In the genomic region with DNA sequence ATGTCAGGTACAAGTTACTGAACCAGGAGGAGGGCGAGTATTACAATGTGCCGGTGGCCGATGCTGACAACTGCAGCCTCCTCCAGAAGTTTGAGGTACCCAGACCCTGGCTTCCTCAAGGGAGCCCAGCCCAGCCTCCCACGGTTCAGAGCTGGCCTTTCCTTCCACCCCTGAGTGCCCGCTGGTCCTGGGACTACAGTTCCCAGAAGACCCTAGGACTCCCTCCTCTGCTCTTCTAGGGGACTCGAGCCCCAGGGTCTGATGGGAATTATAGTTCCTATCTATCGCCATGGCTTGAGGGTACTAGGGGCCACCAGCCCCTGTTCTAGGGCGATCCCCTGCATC, we compare ENCODE assay signal across 21 cellular contexts. TPM values are rescaled to one million over a fixed set of nuclear protein-coding genes. Genes with fewer than 3 reads are reported as not detected.
A peak's percentile ranks its signal among the peaks of the same experiment; 100 is the strongest.
DNase-seq lines count a peak whose midpoint lies in the region; ATAC-seq, FAIRE-seq and TF ChIP-seq lines count a peak whose summit lies in the region.
"Had no signal": no experiment of that assay in that cellular context is flagged by ENCODE, and none has a peak within 500 bp of the region (broad histone marks: within the 10 kb centered on the region; RNA-seq: fewer than 3 reads in every experiment).

No MANE protein-coding gene starts in this region.

- TF ChIP-seq RAD21 in K562 (CRISPR knock-in tag; conservative IDR thresholded peaks at IDR 0.05 in 1 of 2, IDR thresholded peaks at IDR 0.05 in 1 of 2), result no peak

- peak; percentile 78 for FAIRE-seq in K562 (lab: Jason Lieb, UNC)

- H3K9me3 Mint-ChIP-seq in stimulated activated naive CD8-positive, alpha-beta T cell treated with anti-CD3 and anti-CD28 coated beads, Interleukin-15, amount 100 ng/mL, for 72 hours, result no peaks in the 10 kb centered on the region
- H3K9me3 Mint-ChIP-seq: activated naive CD4-positive, alpha-beta T cell treated with anti-CD3 and anti-CD28 coated beads, Interleukin-2, amount 50 U/mL, for 24 hours; CD8-positive, alpha-beta memory T cell had no signal

- intact Hi-C loops in K562 (cut with micrococcal nuclease) (no loop called here), posterior vena cava (cut with DNase I) (no loop called here)

- in situ Hi-C loops in K562 (cut with MboI), result no loop called here

- POLR2A ChIA-PET in K562 (lab: Yijun Ruan, JAX), result no interaction called here

- H2AFZ ChIP-seq in K562 (ENCODE audit: low read depth, low read length), result no peak overlapping the region

- H4K20me1 ChIP-seq in K562 (replicated peaks; ENCODE audit: control insufficient read depth, insufficient read depth, low read length), result peaks cover under 1% of the 10 kb centered on the region; the same call in 1 of the 2 replicates

- H3K9me1 ChIP-seq in K562 (ENCODE audit: control insufficient read depth, insufficient read depth, low read length), result no peaks in the 10 kb centered on the region

- no peak for TF ChIP-seq EP300 in K562 (IDR thresholded peaks at IDR 0.05; ENCODE audit: low read length)

- no TSS peak for BruUV-seq in K562 (replicated peaks; lab: Mats Ljungman, UMichigan)

- no peaks in the 10 kb centered on the region for H3K36me3 ChIP-seq in K562 (ENCODE audit: control insufficient read depth, insufficient read depth, low read length)
- H3K36me3 ChIP-seq: lower lobe of right lung had no signal

- no peaks in the 10 kb centered on the region for H3K79me2 ChIP-seq in K562 (ENCODE audit: control insufficient read depth, insufficient read depth, low read length)

- H3K4me1 Mint-ChIP-seq in stimulated activated naive CD8-positive, alpha-beta T cell treated with anti-CD3 and anti-CD28 coated beads, Interleukin-15, amount 100 ng/mL, for 72 hours, result peaks cover 14% of the 10 kb centered on the region
- H3K4me1 Mint-ChIP-seq: activated naive CD4-positive, alpha-beta T cell treated with anti-CD3 and anti-CD28 coated beads, Interleukin-2, amount 50 U/mL, for 24 hours had no signal

- no peak overlapping the region for H3K27ac ChIP-seq in K562 (ENCODE audit: extremely low read depth, low read depth, low read length)
- H3K27ac ChIP-seq: dorsolateral prefrontal cortex, lower lobe of right lung, skin epidermis had no signal

- 3% methylated on average over 8 of the region's 8 CpGs for WGBS in K562 (ENCODE audit: insufficient coverage, low coverage, missing lambda C conversion rate)

- peak; percentile 32 for ATAC-seq in stimulated activated naive CD8-positive, alpha-beta T cell treated with anti-CD3 and anti-CD28 coated beads, Interleukin-15, Interleukin-2, amounts not matched to agents 100 U/mL and 50 U/mL, for 24 hours
- ATAC-seq in stimulated activated naive CD8-positive, alpha-beta T cell treated with anti-CD3 and anti-CD28 coated beads, Interleukin-15, amount 100 ng/mL, for 72 hours, result no peak
- ATAC-seq in K562 (peak; percentile 78), GM21717 (IDR thresholded peaks at IDR 0.05; ENCODE audit: unreplicated experiment) (no peak)
- ATAC-seq: esophagus mucosa had no signal

- no peak overlapping the region for H3K4me3 Mint-ChIP-seq in stimulated activated naive CD8-positive, alpha-beta T cell treated with anti-CD3 and anti-CD28 coated beads, Interleukin-15, amount 100 ng/mL, for 72 hours
- H3K4me3 Mint-ChIP-seq: activated naive CD4-positive, alpha-beta T cell treated with anti-CD3 and anti-CD28 coated beads, Interleukin-2, amount 50 U/mL, for 24 hours; brain; CD8-positive, alpha-beta memory T cell; naive B cell had no signal

- peak overlapping the region in 1 of 2 donors; percentile 56 for H3K27ac Mint-ChIP-seq in stimulated activated naive CD8-positive, alpha-beta T cell treated with anti-CD3 and anti-CD28 coated beads, Interleukin-15, amount 100 ng/mL, for 72 hours
- H3K27ac Mint-ChIP-seq: activated naive CD4-positive, alpha-beta T cell treated with anti-CD3 and anti-CD28 coated beads, Interleukin-2, amount 50 U/mL, for 24 hours; progenitor cell of endocrine pancreas had no signal

- H3K4me2 ChIP-seq in K562 (ENCODE audit: insufficient read depth, low read length), result no peak overlapping the region

- no peak overlapping the region; a peak in 1 of 4 replicates for H3K9ac ChIP-seq in K562 (ENCODE audit: insufficient read depth in 1 of 2, low read depth in 2 of 2, low read length in 2 of 2)

- no peak for DNase-seq in stimulated activated naive CD8-positive, alpha-beta T cell treated with anti-CD3 and anti-CD28 coated beads, Interleukin-15, Interleukin-2, amounts not matched to agents 100 U/mL and 50 U/mL, for 24 hours
- DNase-seq in stimulated activated naive CD8-positive, alpha-beta T cell treated with anti-CD3 and anti-CD28 coated beads, Interleukin-15, amount 100 ng/mL, for 72 hours, result no peak
- DNase-seq in NCI-H69 (lab: John Stamatoyannopoulos, UW) (peak; percentile 11), K562 (ENCODE audit: extremely low read depth in 1 of 4, low spot score in 3 of 4) (peak; percentile 35 to 64 (median 50)), posterior vena cava (ENCODE audit: low spot score) (peak; percentile 59), NCI-H1436 treated with DMSO at 0.1 percent for 48 hours (lab: John Stamatoyannopoulos, UW) (no peak)
- DNase-seq in activated effector memory CD4-positive, alpha-beta T cell treated with Interleukin-2 at 50 U/mL for 16 hours, result no peak
- DNase-seq: activated CD4-positive, alpha-beta T cell treated with anti-CD3 and anti-CD28 coated beads, Interleukin-2, amount 50 U/mL, for 1 hour; CD8-positive, alpha-beta memory T cell; dorsolateral prefrontal cortex; lower lobe of right lung; naive B cell; NCI-H1105 treated with DMSO at 0.1 percent for 48 hours; NCI-H2171; stimulated activated CD4-positive, alpha-beta T cell treated with anti-CD3 and anti-CD28 coated beads, Interleukin-4, amount 100 ng/mL, for 24 hours had no signal

- CTCF ChIA-PET in K562 (lab: Yijun Ruan, JAX; ENCODE audit: low intra/inter-chr PET ratio), result no interaction called here

- peaks cover 58% of the 10 kb centered on the region for H3K27me3 Mint-ChIP-seq in stimulated activated naive CD8-positive, alpha-beta T cell treated with anti-CD3 and anti-CD28 coated beads, Interleukin-15, amount 100 ng/mL, for 72 hours

- no peak for TF ChIP-seq CTCF in K562 (IDR thresholded peaks at IDR 0.05 in 2 of 3, conservative IDR thresholded peaks at IDR 0.05 in 1 of 3; ENCODE audit: insufficient read depth in 2 of 3, low read depth in 1 of 3, low read length in 3 of 3)

- H3K4me1 ChIP-seq in K562 (replicated peaks in 1 of 2; ENCODE audit: control insufficient read depth in 2 of 2, insufficient read depth in 2 of 2, low read length in 2 of 2), result peaks cover 0 to 16% of the 10 kb centered on the region in 2 experiments; a peak in 3 of 5 replicates
- H3K4me1 ChIP-seq: lower lobe of right lung had no signal

- H3K4me3 ChIP-seq in K562, result no peak overlapping the region
- H3K4me3 ChIP-seq: dorsolateral prefrontal cortex, lower lobe of right lung, skin epidermis had no signal

- H3K9me3 ChIP-seq in K562 (replicated peaks; ENCODE audit: control insufficient read depth, insufficient read depth, low read depth, low read length), result no peaks in the 10 kb centered on the region
- H3K9me3 ChIP-seq: lower lobe of right lung had no signal

- no peak for TF ChIP-seq POLR2A in K562 (conservative IDR thresholded peaks at IDR 0.05)

- peaks cover 8 to 52% of the 10 kb centered on the region in 2 experiments; a peak in 3 of 5 replicates for H3K27me3 ChIP-seq in K562 (ENCODE audit: control insufficient read depth in 2 of 2, insufficient read depth in 2 of 2, low read length in 2 of 2)

RNA-seq across cellular contexts. Expression of a gene that starts 11.0 kb away (rescaled TPM):
- 0.12 and 0.32 TPM in 2 replicates for total RNA-seq in K562 (2011; cell fraction: chromatin; rRNA removed; ENCODE audit: low replicate concordance)
- total RNA-seq in K562 (2011; cell fraction: nucleolus; rRNA removed), result not detected in 2 replicates
- total RNA-seq in K562 (2011; cell fraction: nucleoplasm; rRNA removed), result 0.23 TPM in 1 of 2 replicates, not detected in the other
- total RNA-seq in K562 (2014; rRNA removed) (not detected in 2 replicates), K562 (2014; rRNA removed; fragmentation: Illumina TruSeq; extraction: Trizol) (not detected in 2 replicates), K562 (2015; rRNA removed; fragmentation: Illumina TruSeq; extraction: Trizol) (not detected in 2 replicates), K562 (2021) (0.09 TPM in 1 of 2 replicates, not detected in the other), posterior vena cava (under 1 TPM in 1 of 2 donors, not detected in 1; 0.48 TPM)
- polyA plus RNA-seq in K562 (2011; rRNA removed) (0.04 TPM in 1 of 2 replicates, not detected in the other), K562 (2014; fragmentation: Illumina TruSeq; extraction: Trizol) (not detected in 2 replicates), K562 (2014; fragmentation: Nextera tagmentation; extraction: Ambion mirVana) (not detected), K562 (2014; rRNA removed) (not detected in 2 replicates)
- polyA plus RNA-seq in K562 (2011; cell fraction: cytosol; rRNA removed), result not detected in 2 replicates
- 0.06 and 0.20 TPM in 2 replicates for polyA plus RNA-seq in K562 (2011; cell fraction: nucleus; rRNA removed)
- 0.08 TPM in 2 replicates for polyA plus RNA-seq in K562 (2012)
- polyA minus RNA-seq in K562 (2011; rRNA and poly(A)+ RNA removed), result not detected in 2 replicates
- polyA minus RNA-seq in K562 (2011; cell fraction: cytosol; rRNA and poly(A)+ RNA removed), result not detected in 2 replicates
- 0.13 TPM in 1 of 2 replicates, not detected in the other for polyA minus RNA-seq in K562 (2011; cell fraction: nucleus; rRNA and poly(A)+ RNA removed)
- total RNA-seq: CD8-positive, alpha-beta memory T cell; esophagus mucosa; lower lobe of right lung had no signal
- polyA plus RNA-seq: CD8-positive, alpha-beta memory T cell had no signal

RNA-seq across cellular contexts. Expression of a gene that starts 16.1 kb away (rescaled TPM):
- not detected in 2 replicates for total RNA-seq in K562 (2011; cell fraction: chromatin; rRNA removed; ENCODE audit: low replicate concordance)
- total RNA-seq in K562 (2011; cell fraction: nucleolus; rRNA removed), result not detected in 2 replicates
- not detected in 2 replicates for total RNA-seq in K562 (2011; cell fraction: nucleoplasm; rRNA removed)
- total RNA-seq in K562 (2014; rRNA removed) (not detected in 2 replicates), K562 (2014; rRNA removed; fragmentation: Illumina TruSeq; extraction: Trizol) (not detected in 2 replicates), K562 (2015; rRNA removed; fragmentation: Illumina TruSeq; extraction: Trizol) (not detected in 2 replicates), K562 (2021) (not detected in 2 replicates), posterior vena cava (not detected)
- polyA plus RNA-seq in K562 (2011; rRNA removed) (not detected in 2 replicates), K562 (2014; fragmentation: Illumina TruSeq; extraction: Trizol) (not detected in 2 replicates), K562 (2014; fragmentation: Nextera tagmentation; extraction: Ambion mirVana) (not detected), K562 (2014; rRNA removed) (not detected in 2 replicates)
- not detected in 2 replicates for polyA plus RNA-seq in K562 (2011; cell fraction: cytosol; rRNA removed)
- not detected in 2 replicates for polyA plus RNA-seq in K562 (2011; cell fraction: nucleus; rRNA removed)
- not detected in 2 replicates for polyA plus RNA-seq in K562 (2012)
- not detected in 2 replicates for polyA minus RNA-seq in K562 (2011; rRNA and poly(A)+ RNA removed)
- polyA minus RNA-seq in K562 (2011; cell fraction: cytosol; rRNA and poly(A)+ RNA removed), result not detected in 2 replicates
- polyA minus RNA-seq in K562 (2011; cell fraction: nucleus; rRNA and poly(A)+ RNA removed), result not detected in 2 replicates
- total RNA-seq: CD8-positive, alpha-beta memory T cell; esophagus mucosa; lower lobe of right lung; progenitor cell of endocrine pancreas had no signal
- polyA plus RNA-seq: CD8-positive, alpha-beta memory T cell had no signal

RNA-seq across cellular contexts. Expression of a gene that starts 25.3 kb away (rescaled TPM):
- 19.5 and 22.5 TPM in 2 replicates for total RNA-seq in K562 (2011; cell fraction: chromatin; rRNA removed; ENCODE audit: low replicate concordance)
- 18.0 and 24.3 TPM in 2 replicates for total RNA-seq in K562 (2011; cell fraction: nucleolus; rRNA removed)
- total RNA-seq in K562 (2011; cell fraction: nucleoplasm; rRNA removed), result 33.9 and 53.6 TPM in 2 replicates
- total RNA-seq in K562 (2014; rRNA removed) (4.5 and 14.4 TPM in 2 replicates), K562 (2014; rRNA removed; fragmentation: Illumina TruSeq; extraction: Trizol) (6.7 and 7.1 TPM in 2 replicates), K562 (2015; rRNA removed; fragmentation: Illumina TruSeq; extraction: Trizol) (14.4 and 16.0 TPM in 2 replicates), K562 (2021) (65.5 and 70.3 TPM in 2 replicates), posterior vena cava (100 to 1,000 TPM; 360 to 372 TPM)
- polyA plus RNA-seq in K562 (2011; rRNA removed) (5.6 and 17.2 TPM in 2 replicates), K562 (2014; fragmentation: Illumina TruSeq; extraction: Trizol) (26.1 and 44.1 TPM in 2 replicates), K562 (2014; fragmentation: Nextera tagmentation; extraction: Ambion mirVana) (10 to 100 TPM; 10.4 to 24.8 TPM), K562 (2014; rRNA removed) (18.5 and 19.5 TPM in 2 replicates)
- polyA plus RNA-seq in K562 (2011; cell fraction: cytosol; rRNA removed), result 20.7 and 50.3 TPM in 2 replicates
- polyA plus RNA-seq in K562 (2011; cell fraction: nucleus; rRNA removed), result 12.1 and 19.9 TPM in 2 replicates
- 35.3 and 47.6 TPM in 2 replicates for polyA plus RNA-seq in K562 (2012)
- 5.0 and 5.5 TPM in 2 replicates for polyA minus RNA-seq in K562 (2011; rRNA and poly(A)+ RNA removed)
- polyA minus RNA-seq in K562 (2011; cell fraction: cytosol; rRNA and poly(A)+ RNA removed), result 24.6 and 31.3 TPM in 2 replicates
- 3.1 and 4.2 TPM in 2 replicates for polyA minus RNA-seq in K562 (2011; cell fraction: nucleus; rRNA and poly(A)+ RNA removed)

Comparison
In these comparisons a context has a peak if more than half of its experiments do, and no peak if none do; other contexts are left out.
1. ATAC-seq: peak in stimulated activated naive CD8-positive, alpha-beta T cell treated with anti-CD3 and anti-CD28 coated beads, Interleukin-15, Interleukin-2, amounts not matched to agents 100 U/mL and 50 U/mL, for 24 hours (single experiment) and K562 (single experiment); none in stimulated activated naive CD8-positive, alpha-beta T cell treated with anti-CD3 and anti-CD28 coated beads, Interleukin-15, amount 100 ng/mL, for 72 hours (single experiment) and GM21717 (single experiment).
2. DNase-seq: peak in NCI-H69 (single experiment), K562 (4 of 4) and posterior vena cava (single experiment); none in stimulated activated naive CD8-positive, alpha-beta T cell treated with anti-CD3 and anti-CD28 coated beads, Interleukin-15, Interleukin-2, amounts not matched to agents 100 U/mL and 50 U/mL, for 24 hours (single experiment), stimulated activated naive CD8-positive, alpha-beta T cell treated with anti-CD3 and anti-CD28 coated beads, Interleukin-15, amount 100 ng/mL, for 72 hours (0 of 2), activated effector memory CD4-positive, alpha-beta T cell treated with Interleukin-2 at 50 U/mL for 16 hours (single experiment) and NCI-H1436 treated with DMSO at 0.1 percent for 48 hours (single experiment).
3. RNA of a gene that starts 25.3 kb away (total RNA-seq): 360 to 372 TPM in posterior vena cava; 4.5 to 70.3 TPM in K562; every median in the first group is over 4 times any median in the second.